Comparison of ENCODE assay signal across 1 cellular context in genomic region chr17:72033311-72033710, GRCh38.
TF ChIP-seq lines count a peak whose summit lies in the region.

No MANE protein-coding gene starts in this region.

TF ChIP-seq in GM12878, 131 proteins besides CTCF, POLR2A, EP300 and RAD21 (continued from another document):
- TF ChIP-seq BCLAF1 (IDR thresholded peaks at IDR 0.05) (no peak), ZNF384 (IDR thresholded peaks at IDR 0.05; ENCODE audit: borderline replicate concordance, low read depth, low read length) (no peak), TAF1 (IDR thresholded peaks at IDR 0.05; ENCODE audit: borderline replicate concordance, low read depth, low read length) (no peak), SREBF1 (IDR thresholded peaks at IDR 0.05; ENCODE audit: low read length) (no peak), TBL1XR1 (IDR thresholded peaks at IDR 0.05; ENCODE audit: low read depth, low read length) (no peak), CBX5 (IDR thresholded peaks at IDR 0.05; ENCODE audit: low read depth) (no peak), ZNF24 (IDR thresholded peaks at IDR 0.05) (no peak), KDM1A (IDR thresholded peaks at IDR 0.05; ENCODE audit: borderline replicate concordance) (no peak), PAX8 (IDR thresholded peaks at IDR 0.05) (no peak)
- TF ChIP-seq, protein P1, sequence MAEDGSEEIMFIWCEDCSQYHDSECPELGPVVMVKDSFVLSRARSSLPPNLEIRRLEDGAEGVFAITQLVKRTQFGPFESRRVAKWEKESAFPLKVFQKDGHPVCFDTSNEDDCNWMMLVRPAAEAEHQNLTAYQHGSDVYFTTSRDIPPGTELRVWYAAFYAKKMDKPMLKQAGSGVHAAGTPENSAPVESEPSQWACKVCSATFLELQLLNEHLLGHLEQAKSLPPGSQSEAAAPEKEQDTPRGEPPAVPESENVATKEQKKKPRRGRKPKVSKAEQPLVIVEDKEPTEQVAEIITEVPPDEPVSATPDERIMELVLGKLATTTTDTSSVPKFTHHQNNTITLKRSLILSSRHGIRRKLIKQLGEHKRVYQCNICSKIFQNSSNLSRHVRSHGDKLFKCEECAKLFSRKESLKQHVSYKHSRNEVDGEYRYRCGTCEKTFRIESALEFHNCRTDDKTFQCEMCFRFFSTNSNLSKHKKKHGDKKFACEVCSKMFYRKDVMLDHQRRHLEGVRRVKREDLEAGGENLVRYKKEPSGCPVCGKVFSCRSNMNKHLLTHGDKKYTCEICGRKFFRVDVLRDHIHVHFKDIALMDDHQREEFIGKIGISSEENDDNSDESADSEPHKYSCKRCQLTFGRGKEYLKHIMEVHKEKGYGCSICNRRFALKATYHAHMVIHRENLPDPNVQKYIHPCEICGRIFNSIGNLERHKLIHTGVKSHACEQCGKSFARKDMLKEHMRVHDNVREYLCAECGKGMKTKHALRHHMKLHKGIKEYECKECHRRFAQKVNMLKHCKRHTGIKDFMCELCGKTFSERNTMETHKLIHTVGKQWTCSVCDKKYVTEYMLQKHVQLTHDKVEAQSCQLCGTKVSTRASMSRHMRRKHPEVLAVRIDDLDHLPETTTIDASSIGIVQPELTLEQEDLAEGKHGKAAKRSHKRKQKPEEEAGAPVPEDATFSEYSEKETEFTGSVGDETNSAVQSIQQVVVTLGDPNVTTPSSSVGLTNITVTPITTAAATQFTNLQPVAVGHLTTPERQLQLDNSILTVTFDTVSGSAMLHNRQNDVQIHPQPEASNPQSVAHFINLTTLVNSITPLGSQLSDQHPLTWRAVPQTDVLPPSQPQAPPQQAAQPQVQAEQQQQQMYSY (CRISPR knock-in tag; IDR thresholded peaks at IDR 0.05), result no peak
